Comparison of ENCODE assay signal across 10 cellular contexts in genomic region chr20:23723659-23724307, GRCh38. TPM values are rescaled to one million over a fixed set of nuclear protein-coding genes. Genes with fewer than 3 reads are reported as not detected.
DNase-seq lines count a peak whose midpoint lies in the region; ATAC-seq, FAIRE-seq and TF ChIP-seq lines count a peak whose summit lies in the region.
"Not testable (repeated sequence)": the region's sequence is repeated elsewhere in the genome, so short reads cannot be mapped to it uniquely, and the experiment has no call there.
"Had no signal": no experiment of that assay in that cellular context is flagged by ENCODE, and none has a peak within 500 bp of the region (broad histone marks: within the 10 kb centered on the region; RNA-seq: fewer than 3 reads in every experiment).

No MANE protein-coding gene starts in this region.

- H3K27me3 Mint-ChIP-seq in T-helper 2 cell treated with Interferon-gamma antibody and Interleukin-4, amounts not matched to agents 5 μg/mL and 100 μg/mL, for 36 hours (ENCODE audit: low read depth), result not testable (repeated sequence)

- not testable (repeated sequence) for H3K4me2 ChIP-seq in K562 (ENCODE audit: insufficient read depth, low read length)

- BruUV-seq in K562 (replicated peaks; lab: Mats Ljungman, UMichigan), result not testable (repeated sequence)

- H3K9me1 ChIP-seq in K562 (ENCODE audit: control insufficient read depth, insufficient read depth, low read length), result not testable (repeated sequence)

- not testable (repeated sequence) for H3K36me3 ChIP-seq in K562 (ENCODE audit: control insufficient read depth, insufficient read depth, low read length); right atrium auricular region; prostate gland

- in situ Hi-C loops in GM13977 (cut with MboI; ENCODE audit: low pct_unique_long_range_greater_than_20kb, low sequenced_read_pairs, unreplicated experiment), result loop anchor here (25.0 kb wide), 1 partner anchor 89 kb away; no protein-coding TSS in a partner anchor
- in situ Hi-C loops in K562 (cut with MboI), result not testable (repeated sequence)

- POLR2A ChIA-PET in AG04450 (lab: Yijun Ruan, JAX); K562 (lab: Yijun Ruan, JAX): not testable (repeated sequence)

- not testable (repeated sequence) for H3K27ac Mint-ChIP-seq in T-helper 2 cell treated with Interferon-gamma antibody and Interleukin-4, amounts not matched to agents 5 μg/mL and 100 μg/mL, for 36 hours

- peak; percentile 77 for ATAC-seq in HG02852 (IDR thresholded peaks at IDR 0.05; ENCODE audit: unreplicated experiment)
- peak; percentile 95 for ATAC-seq in K562

- TF ChIP-seq EP300 in K562 (IDR thresholded peaks at IDR 0.05; ENCODE audit: low read length), result not testable (repeated sequence)

- H3K4me3 Mint-ChIP-seq in T-helper 2 cell treated with Interferon-gamma antibody and Interleukin-4, amounts not matched to agents 5 μg/mL and 100 μg/mL, for 36 hours, result not testable (repeated sequence)

- H3K9ac ChIP-seq in K562 (ENCODE audit: insufficient read depth in 1 of 2, low read depth in 2 of 2, low read length in 2 of 2), result not testable (repeated sequence)

- peak; percentile 35 for FAIRE-seq in K562 (lab: Jason Lieb, UNC)

- not testable (repeated sequence) for DNase-seq in AG04450 (ENCODE audit: low read depth, low spot score); GM13977 (ENCODE audit: low spot score); right atrium auricular region (ENCODE audit: low spot score)
- peak; percentile 36 for DNase-seq in NB4 (ENCODE audit: low read depth)
- DNase-seq in T-helper 2 cell treated with Interferon-gamma antibody and Interleukin-4, amounts not matched to agents 5 μg/mL and 100 μg/mL, for 36 hours (ENCODE audit: low spot score), result peak; percentile 6
- DNase-seq in K562 (ENCODE audit: extremely low read depth in 1 of 4, low spot score in 3 of 4), result peak in 3 of 4 experiments; percentile 6 to 16 (median 7)
- peak; percentile 31 for DNase-seq in prostate gland (ENCODE audit: low spot score)

- H3K79me2 ChIP-seq in K562 (ENCODE audit: control insufficient read depth, insufficient read depth, low read length), result not testable (repeated sequence)

- not testable (repeated sequence) for H3K4me3 ChIP-seq in AG04450 (ENCODE audit: low read depth, low read length); NB4 (ENCODE audit: low read depth, low read length); K562; right atrium auricular region; prostate gland

- H4K20me1 ChIP-seq in K562 (replicated peaks; ENCODE audit: control insufficient read depth, insufficient read depth, low read length), result not testable (repeated sequence)

- not testable (repeated sequence) for TF ChIP-seq POLR2A in NB4 (IDR thresholded peaks at IDR 0.05; ENCODE audit: extremely low read depth, insufficient read length); K562 (conservative IDR thresholded peaks at IDR 0.05); prostate gland (IDR thresholded peaks at IDR 0.05)

- TF ChIP-seq CTCF in AG04450 (IDR thresholded peaks at IDR 0.05; ENCODE audit: low read depth, low read length) (peak; percentile 39), GM13977 (IDR thresholded peaks at IDR 0.05; ENCODE audit: extremely low read depth, insufficient read depth, missing control alignments) (peak; percentile 56), NB4 (IDR thresholded peaks at IDR 0.05; ENCODE audit: low read depth, low read length) (peak; percentile 36), K562 (IDR thresholded peaks at IDR 0.05 in 2 of 3, conservative IDR thresholded peaks at IDR 0.05 in 1 of 3; ENCODE audit: insufficient read depth in 2 of 3, low read depth in 1 of 3, low read length in 3 of 3) (peak; percentile 14 to 31 (median 21); a peak in 2 of 6 replicates), right atrium auricular region (IDR thresholded peaks at IDR 0.05) (peak; percentile 11 to 41), prostate gland (IDR thresholded peaks at IDR 0.05) (peak in 2 of 4 experiments; percentile 13 to 50)

- not testable (repeated sequence) for H3K9me3 ChIP-seq in AG04450 (ENCODE audit: control insufficient read depth, insufficient read depth, low read length); K562 (replicated peaks; ENCODE audit: control insufficient read depth, insufficient read depth, low read depth, low read length); right atrium auricular region; prostate gland

- intact Hi-C loops in K562 (cut with micrococcal nuclease); prostate gland (cut with DNase I): not testable (repeated sequence)

- not testable (repeated sequence) for H3K27me3 ChIP-seq in AG04450 (ENCODE audit: control insufficient read depth, insufficient read depth, low read length); K562 (ENCODE audit: control insufficient read depth in 2 of 2, insufficient read depth in 2 of 2, low read length in 2 of 2); right atrium auricular region; prostate gland (replicated peaks; ENCODE audit: insufficient read depth)

- not testable (repeated sequence) for H3K4me1 ChIP-seq in K562 (replicated peaks in 1 of 2; ENCODE audit: control insufficient read depth in 2 of 2, insufficient read depth in 2 of 2, low read length in 2 of 2); right atrium auricular region; prostate gland (replicated peaks)

- H3K36me3 Mint-ChIP-seq in T-helper 2 cell treated with Interferon-gamma antibody and Interleukin-4, amounts not matched to agents 5 μg/mL and 100 μg/mL, for 36 hours (ENCODE audit: low read depth), result not testable (repeated sequence)

- 10% methylated on average over 1 of the region's 2 CpGs for WGBS in K562 (ENCODE audit: insufficient coverage, low coverage, missing lambda C conversion rate)
- WGBS in prostate gland, result 48% methylated on average over 2 of the region's 2 CpGs

- not testable (repeated sequence) for H3K4me1 Mint-ChIP-seq in T-helper 2 cell treated with Interferon-gamma antibody and Interleukin-4, amounts not matched to agents 5 μg/mL and 100 μg/mL, for 36 hours (ENCODE audit: low read depth)

- CTCF ChIA-PET in AG04450 (lab: Charles Lee), result interaction anchor here (0.6 to 1.8 kb wide), 6 partner anchors 9 to 1783 kb away, joined by 3 to 5 read pairs (median 4); no protein-coding TSS in a partner anchor
- CTCF ChIA-PET in K562 (lab: Yijun Ruan, JAX; ENCODE audit: low intra/inter-chr PET ratio), result not testable (repeated sequence)

- H3K27ac ChIP-seq in AG04450 (ENCODE audit: low read depth, low read length); K562 (ENCODE audit: extremely low read depth, low read depth, low read length); right atrium auricular region; prostate gland: not testable (repeated sequence)

- H2AFZ ChIP-seq in K562 (ENCODE audit: low read depth, low read length), result not testable (repeated sequence)

- H3K9me3 Mint-ChIP-seq in T-helper 2 cell treated with Interferon-gamma antibody and Interleukin-4, amounts not matched to agents 5 μg/mL and 100 μg/mL, for 36 hours, result not testable (repeated sequence)

- not testable (repeated sequence) for TF ChIP-seq RAD21 in K562 (CRISPR knock-in tag; conservative IDR thresholded peaks at IDR 0.05 in 1 of 2, IDR thresholded peaks at IDR 0.05 in 1 of 2)

RNA-seq across cellular contexts. Expression of gene CST1, which starts 27.0 kb away (rescaled TPM):
- polyA plus RNA-seq in AG04450 (2011; rRNA removed), result not detected in 2 replicates
- polyA minus RNA-seq in AG04450 (2011; rRNA and poly(A)+ RNA removed), result not detected in 2 replicates
- not detected in 2 replicates for total RNA-seq in K562 (2011; cell fraction: chromatin; rRNA removed; ENCODE audit: low replicate concordance)
- total RNA-seq in K562 (2011; cell fraction: nucleolus; rRNA removed), result not detected in 2 replicates
- total RNA-seq in K562 (2011; cell fraction: nucleoplasm; rRNA removed), result not detected in 2 replicates
- total RNA-seq in K562 (2014; rRNA removed), result not detected in 2 replicates
- not detected in 2 replicates for total RNA-seq in K562 (2014; rRNA removed; fragmentation: Illumina TruSeq; extraction: Trizol)
- total RNA-seq in K562 (2015; rRNA removed; fragmentation: Illumina TruSeq; extraction: Trizol), result not detected in 2 replicates
- not detected in 2 replicates for total RNA-seq in K562 (2021)
- polyA plus RNA-seq in K562 (2011; rRNA removed), result not detected in 2 replicates
- not detected in 2 replicates for polyA plus RNA-seq in K562 (2011; cell fraction: cytosol; rRNA removed)
- not detected in 2 replicates for polyA plus RNA-seq in K562 (2011; cell fraction: nucleus; rRNA removed)
- polyA plus RNA-seq in K562 (2012), result not detected in 2 replicates
- polyA plus RNA-seq in K562 (2014; fragmentation: Illumina TruSeq; extraction: Trizol), result not detected in 2 replicates
- not detected for polyA plus RNA-seq in K562 (2014; fragmentation: Nextera tagmentation; extraction: Ambion mirVana)
- not detected in 2 replicates for polyA plus RNA-seq in K562 (2014; rRNA removed)
- polyA minus RNA-seq in K562 (2011; rRNA and poly(A)+ RNA removed), result not detected in 2 replicates
- not detected in 2 replicates for polyA minus RNA-seq in K562 (2011; cell fraction: cytosol; rRNA and poly(A)+ RNA removed)
- polyA minus RNA-seq in K562 (2011; cell fraction: nucleus; rRNA and poly(A)+ RNA removed), result not detected in 2 replicates
- total RNA-seq in right atrium auricular region, result not detected
- total RNA-seq in prostate gland, result 1 to 10 TPM; 1.2 to 8.3 TPM
- polyA plus RNA-seq: adipose tissue had no signal

RNA-seq across cellular contexts. Expression of gene CST4, which starts 34.9 kb away (rescaled TPM):
- polyA plus RNA-seq in AG04450 (2011; rRNA removed) (not detected in 2 replicates), K562 (2011; rRNA removed) (not detected in 2 replicates), K562 (2014; fragmentation: Illumina TruSeq; extraction: Trizol) (not detected in 2 replicates), K562 (2014; fragmentation: Nextera tagmentation; extraction: Ambion mirVana) (not detected), K562 (2014; rRNA removed) (not detected in 2 replicates)
- polyA minus RNA-seq in AG04450 (2011; rRNA and poly(A)+ RNA removed), result not detected in 2 replicates
- not detected in 2 replicates for total RNA-seq in K562 (2011; cell fraction: chromatin; rRNA removed; ENCODE audit: low replicate concordance)
- not detected in 2 replicates for total RNA-seq in K562 (2011; cell fraction: nucleolus; rRNA removed)
- total RNA-seq in K562 (2011; cell fraction: nucleoplasm; rRNA removed), result not detected in 2 replicates
- total RNA-seq in K562 (2014; rRNA removed) (not detected in 2 replicates), K562 (2014; rRNA removed; fragmentation: Illumina TruSeq; extraction: Trizol) (not detected in 2 replicates), K562 (2015; rRNA removed; fragmentation: Illumina TruSeq; extraction: Trizol) (not detected in 2 replicates), K562 (2021) (not detected in 2 replicates), right atrium auricular region (not detected), prostate gland (1 to 10 TPM in 1 of 2 donors, not detected in 1; 7.9 TPM)
- polyA plus RNA-seq in K562 (2011; cell fraction: cytosol; rRNA removed), result not detected in 2 replicates
- polyA plus RNA-seq in K562 (2011; cell fraction: nucleus; rRNA removed), result not detected in 2 replicates
- polyA plus RNA-seq in K562 (2012), result not detected in 2 replicates
- polyA minus RNA-seq in K562 (2011; rRNA and poly(A)+ RNA removed), result not detected in 2 replicates
- polyA minus RNA-seq in K562 (2011; cell fraction: cytosol; rRNA and poly(A)+ RNA removed), result not detected in 2 replicates
- not detected in 2 replicates for polyA minus RNA-seq in K562 (2011; cell fraction: nucleus; rRNA and poly(A)+ RNA removed)
- total RNA-seq: glomerular endothelial cell had no signal
- polyA plus RNA-seq: adipose tissue had no signal
